In the genomic region with DNA sequence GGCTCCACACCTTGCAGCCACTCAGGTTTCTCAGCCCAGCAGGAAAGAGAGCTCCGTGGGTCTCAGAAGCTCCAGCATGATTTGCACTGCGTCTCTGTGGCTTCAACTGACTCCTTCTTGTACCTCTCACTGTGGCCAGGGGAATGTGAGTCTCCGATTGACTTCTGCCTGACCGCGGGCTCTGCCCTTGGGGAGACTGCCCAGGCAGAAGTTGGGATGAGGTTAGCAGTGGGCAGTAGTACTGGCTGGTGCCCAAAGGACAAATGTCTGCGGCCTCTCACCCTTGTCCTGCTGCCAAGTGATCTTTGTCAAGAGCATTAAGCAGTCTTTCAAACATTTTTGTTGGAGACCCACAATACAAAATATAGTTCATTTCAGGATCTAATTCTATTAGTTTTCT, we compare ENCODE assay signal across 28 cellular contexts. TPM values are rescaled to one million over a fixed set of nuclear protein-coding genes. Genes with fewer than 3 reads are reported as not detected.
"Had no signal": no experiment of that assay in that cellular context is flagged by ENCODE, and none has a peak within 500 bp of the region (broad histone marks: within the 10 kb centered on the region; RNA-seq: fewer than 3 reads in every experiment).

No MANE protein-coding gene starts in this region.

- H3K4me1 ChIP-seq: ascending aorta, body of pancreas had no signal

- DNase-seq: activated B cell treated with CpG ODN at 0.5 μM for 24 hours; activated CD4-positive, alpha-beta T cell treated with anti-CD3 and anti-CD28 coated beads for 1 hour; activated CD4-positive, alpha-beta T cell treated with anti-CD3 and anti-CD28 coated beads, Interleukin-2, amount 10 ng/mL, durations not matched to agents 24 days and 14 days; activated CD4-positive, alpha-beta T cell treated with anti-CD3 and anti-CD28 coated beads, Interleukin-2, amount 50 U/mL, for 48 hours; activated CD8-positive, alpha-beta memory T cell treated with anti-CD3 and anti-CD28 coated beads for 24 hours; activated effector memory CD4-positive, alpha-beta T cell treated with anti-CD3 and anti-CD28 coated beads, Interleukin-2, amount 50 U/mL, for 16 hours; activated naive CD4-positive, alpha-beta T cell treated with Interleukin-2 at 50 U/mL for 16 hours; activated naive CD8-positive, alpha-beta T cell treated with anti-CD3 and anti-CD28 coated beads, Interleukin-2, amount 50 U/mL, for 24 hours; activated T-cell treated with anti-CD3 and anti-CD28 coated beads, Interleukin-2, amount 50 U/mL, for 4 hours; amniotic stem cell; body of pancreas; central memory CD4-positive, alpha-beta T cell; Karpas-422; NCI-H146; NCI-H187 treated with DMSO at 0.1 percent for 48 hours; NCI-H2081 treated with DMSO at 0.1 percent for 48 hours; NCI-H446; NCI-H524 treated with DMSO at 0.1 percent for 48 hours; NCI-H774; RPMI8226; T-cell; T-helper 2 cell; T1000 had no signal

- H3K27me3 ChIP-seq: ascending aorta, body of pancreas had no signal

- H3K27ac ChIP-seq: ascending aorta, body of pancreas, SK-N-MC had no signal

- H3K36me3 ChIP-seq: ascending aorta had no signal

- ATAC-seq: activated naive CD4-positive, alpha-beta T cell treated with anti-CD3 and anti-CD28 coated beads, Interleukin-2, amount 50 U/mL, for 72 hours; activated naive CD8-positive, alpha-beta T cell treated with anti-CD3 and anti-CD28 coated beads, Interleukin-2, amount 50 U/mL, for 24 hours; activated T-cell treated with anti-CD3 and anti-CD28 coated beads, Interleukin-2, amount 50 U/mL, for 4 hours; body of pancreas; Right ventricle myocardium inferior; T-cell had no signal

- H3K9me3 ChIP-seq: ascending aorta, body of pancreas had no signal

- H3K4me3 ChIP-seq: ascending aorta, body of pancreas, SK-N-MC had no signal

RNA-seq across cellular contexts. Expression of gene FXYD3, which starts 34.4 kb away (rescaled TPM):
- total RNA-seq: activated B cell treated with CpG ODN at 0.5 μM for 24 hours; activated CD4-positive, alpha-beta T cell treated with anti-CD3 and anti-CD28 coated beads, Interleukin-2, amount 10 ng/mL, durations not matched to agents 24 days and 14 days; activated naive CD4-positive, alpha-beta T cell treated with anti-CD3 and anti-CD28 coated beads, Interleukin-2, amount 50 U/mL, for 72 hours; ascending aorta had no signal

RNA-seq across cellular contexts. Expression of gene HPN, which starts 39.7 kb away (rescaled TPM):
- total RNA-seq: activated B cell treated with CpG ODN at 0.5 μM for 24 hours; activated naive CD4-positive, alpha-beta T cell treated with anti-CD3 and anti-CD28 coated beads, Interleukin-2, amount 50 U/mL, for 72 hours; bronchial epithelial cell had no signal

RNA-seq across cellular contexts. Expression of gene LGI4, which starts 53.7 kb away (rescaled TPM):
- total RNA-seq: activated B cell treated with CpG ODN at 0.5 μM for 24 hours, bronchial epithelial cell had no signal

RNA-seq across cellular contexts. Expression of gene FXYD1, which starts 57.4 kb away (rescaled TPM):
- total RNA-seq: bronchial epithelial cell had no signal
